Comparison of ENCODE assay signal across 8 cellular contexts in the genomic region with DNA sequence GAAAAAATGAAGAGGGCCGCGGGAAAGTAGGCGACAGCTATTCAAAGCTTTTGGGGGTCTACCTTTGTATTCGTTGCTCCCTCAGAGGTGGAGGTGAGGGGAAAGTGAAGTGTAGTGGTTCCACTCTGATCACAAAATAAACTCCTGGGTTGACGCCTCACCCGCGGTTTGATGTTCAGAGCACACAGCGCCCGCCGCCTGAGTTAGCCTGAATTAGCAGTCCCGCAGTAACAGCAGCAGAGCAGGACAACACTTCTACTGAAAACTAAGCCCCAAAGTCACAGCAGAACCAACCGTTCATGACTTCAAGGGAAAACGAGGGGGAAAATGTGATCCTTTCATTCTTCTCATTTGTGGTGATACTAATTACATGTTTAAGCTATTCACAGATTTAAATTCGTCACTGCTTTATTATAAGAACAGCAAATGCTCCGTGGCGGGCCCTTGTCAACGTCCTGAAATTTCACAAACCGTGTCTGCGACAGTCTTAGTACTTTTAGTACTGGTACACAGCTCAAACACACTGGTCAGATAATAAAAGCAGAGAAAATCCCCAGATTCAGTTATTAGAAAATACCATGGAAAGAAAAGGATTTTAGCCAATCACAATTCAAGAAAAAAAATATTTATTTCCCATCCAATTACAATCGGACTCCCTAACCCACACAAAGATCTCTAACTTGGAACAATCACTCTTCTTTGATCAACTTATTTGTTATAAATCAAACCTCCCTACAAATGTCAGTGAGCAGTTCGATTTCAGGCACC. TPM values are rescaled to one million over a fixed set of nuclear protein-coding genes. Genes with fewer than 3 reads are reported as not detected.
A peak's percentile ranks its signal among the peaks of the same experiment; 100 is the strongest.
DNase-seq lines count a peak whose midpoint lies in the region; ATAC-seq and TF ChIP-seq lines count a peak whose summit lies in the region.

No MANE protein-coding gene starts in this region.

- no peaks in the 10 kb centered on the region for H3K9me3 ChIP-seq in RWPE2 (ENCODE audit: severe bottlenecking)

- TF ChIP-seq CTCF in RWPE2 (IDR thresholded peaks at IDR 0.05; ENCODE audit: poor library complexity, severe bottlenecking) (no peak), astrocyte of the spinal cord (IDR thresholded peaks at IDR 0.05; ENCODE audit: low read depth, low read length) (no peak)

- H3K4me1 ChIP-seq in RWPE2 (ENCODE audit: insufficient read depth, poor library complexity, severe bottlenecking): peaks cover 13% of the 10 kb centered on the region

- ATAC-seq in GM21367 (IDR thresholded peaks at IDR 0.05; ENCODE audit: unreplicated experiment) (peak; percentile 27), RWPE2 (ENCODE audit: low read depth) (peak; percentile 49)

- no peaks in the 10 kb centered on the region for H3K36me3 ChIP-seq in RWPE2 (ENCODE audit: low read depth)

- in situ Hi-C loops in astrocyte of the spinal cord (cut with HindIII; ENCODE audit: low sequenced_read_pairs): no loop called here

- peak overlapping the region; percentile 68 for H3K4me3 ChIP-seq in RWPE2 (ENCODE audit: severe bottlenecking)
- peak overlapping the region; percentile 85 for H3K4me3 ChIP-seq in astrocyte of the spinal cord (ENCODE audit: low read depth, low read length)

- DNase-seq in DMS 273 treated with DMSO at 0.1 percent for 48 hours (lab: John Stamatoyannopoulos, UW): peak; percentile 42
- DNase-seq in HPDE6-E6E7 (ENCODE audit: extremely low spot score): peak; percentile 33
- DNase-seq in RWPE2 (ENCODE audit: low spot score): no peak
- DNase-seq in astrocyte of the spinal cord (ENCODE audit: low read depth, low spot score): peak; percentile 70
- peak in 38 of 51 donors; percentile 7 to 78 (median 52) for DNase-seq in hypothalamus (lab: John Stamatoyannopoulos, UW)
- peak; percentile 50 for DNase-seq in renal cortical epithelial cell (ENCODE audit: low read depth)
- no peak for DNase-seq in retina

- H3K27ac ChIP-seq in RWPE2 (ENCODE audit: poor library complexity, severe bottlenecking): peak overlapping the region; percentile 73

- no peaks in the 10 kb centered on the region for H3K27me3 ChIP-seq in RWPE2 (ENCODE audit: insufficient read depth, poor library complexity, severe bottlenecking)

RNA-seq across cellular contexts. Expression of gene JMJD1C, which starts 0.6 kb away (rescaled TPM):
- total RNA-seq in renal cortical epithelial cell: 74.8 and 122 TPM in 2 replicates

RNA-seq across cellular contexts. Expression of gene REEP3, which starts 54.8 kb away (rescaled TPM):
- total RNA-seq in renal cortical epithelial cell: 85.7 and 90.6 TPM in 2 replicates

Comparison
In these comparisons a context has a peak if more than half of its experiments do, and no peak if none do; other contexts are left out.
1. DNase-seq: peak in DMS 273 treated with DMSO at 0.1 percent for 48 hours (single experiment), HPDE6-E6E7 (single experiment), astrocyte of the spinal cord (single experiment), hypothalamus (38 of 51) and renal cortical epithelial cell (single experiment); none in RWPE2 (single experiment) and retina (single experiment).